ENCODE assay signal across 9 cellular contexts in the genomic region with DNA sequence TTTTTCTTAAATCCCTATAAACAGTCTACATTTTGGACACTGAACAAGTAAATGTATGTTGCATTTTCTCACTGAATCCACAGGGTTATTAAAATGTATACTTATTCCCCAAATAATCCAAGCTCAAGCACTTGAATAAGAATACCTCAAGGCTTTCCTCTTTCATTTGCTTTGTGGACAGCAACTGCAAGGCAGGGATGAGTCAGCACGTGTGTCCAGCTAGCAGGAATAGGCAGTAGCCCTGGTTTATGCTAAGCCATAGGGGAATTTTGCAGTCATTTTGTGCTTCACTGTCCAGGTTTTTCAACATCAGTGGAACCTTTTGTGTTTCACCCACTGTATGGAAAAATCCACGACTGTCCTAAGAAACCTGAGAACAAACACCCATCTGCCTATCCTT.
A peak's percentile ranks its signal among the peaks of the same experiment; 100 is the strongest.
DNase-seq lines count a peak whose midpoint lies in the region; ATAC-seq and TF ChIP-seq lines count a peak whose summit lies in the region.
"Had no signal": no experiment of that assay in that cellular context is flagged by ENCODE, and none has a peak within 500 bp of the region (broad histone marks: within the 10 kb centered on the region; RNA-seq: fewer than 3 reads in every experiment).

No MANE protein-coding gene starts in this region.

- ATAC-seq in SK-N-SH treated with all-trans-retinoic acid at 6 μM for 48 hours = peak; percentile 82

- H3K9me3 Mint-ChIP-seq in HFFc6 (no peaks in the 10 kb centered on the region), mesothelial cell of epicardium (no peaks in the 10 kb centered on the region)

- no peaks in the 10 kb centered on the region for H3K36me3 Mint-ChIP-seq in HFFc6 (ENCODE audit: low read depth)
- no peaks in the 10 kb centered on the region for H3K36me3 Mint-ChIP-seq in mesothelial cell of epicardium

- H3K27ac Mint-ChIP-seq in HFFc6 (no peak overlapping the region), mesothelial cell of epicardium (no peak overlapping the region)

- TF ChIP-seq CTCF in HFFc6 (IDR thresholded peaks at IDR 0.05) (no peak), mesothelial cell of epicardium (IDR thresholded peaks at IDR 0.05; ENCODE audit: unreplicated experiment) (no peak)

- peak; percentile 3 for DNase-seq in COLO668 (lab: John Stamatoyannopoulos, UW; ENCODE audit: unreplicated experiment)
- DNase-seq in HFFc6 = peak; percentile 38
- DNase-seq in hepatic stellate cell (ENCODE audit: low spot score) = peak; percentile 51
- no peak for DNase-seq in superior temporal gyrus (ENCODE audit: extremely low spot score)
- no peak for DNase-seq in T-helper 2 cell
- DNase-seq in mesothelial cell of epicardium (ENCODE audit: low spot score in 2 of 2, unreplicated experiment in 2 of 2) = no peak
- DNase-seq in activated effector memory CD4-positive, alpha-beta T cell treated with Interleukin-2 at 50 U/mL for 16 hours = no peak
- DNase-seq: NCI-H524 treated with DMSO at 0.1 percent for 48 hours had no signal

- no peaks in the 10 kb centered on the region for H3K4me1 Mint-ChIP-seq in HFFc6 (ENCODE audit: low read depth)
- peaks cover 28% of the 10 kb centered on the region for H3K4me1 Mint-ChIP-seq in mesothelial cell of epicardium

- H3K27me3 Mint-ChIP-seq in HFFc6 (ENCODE audit: insufficient read depth) = peaks cover 2% of the 10 kb centered on the region; the same call in 1 of the 2 replicates
- H3K27me3 Mint-ChIP-seq in mesothelial cell of epicardium (ENCODE audit: low read depth) = no peaks in the 10 kb centered on the region

- H3K4me3 Mint-ChIP-seq in HFFc6 (no peak overlapping the region), mesothelial cell of epicardium (no peak overlapping the region)

TF ChIP-seq in SK-N-SH treated with all-trans-retinoic acid at 6 μM for 48 hours, 23 proteins besides CTCF, POLR2A, EP300 and RAD21:
- no peak for TF ChIP-seq TCF4 (CRISPR knock-in tag; IDR thresholded peaks at IDR 0.05; ENCODE audit: borderline replicate concordance)
- TF ChIP-seq SNAI2 (CRISPR knock-in tag; IDR thresholded peaks at IDR 0.05) = no peak
- no peak for TF ChIP-seq ISL1 (CRISPR knock-in tag; IDR thresholded peaks at IDR 0.05)
- no peak for TF ChIP-seq BACH2 (CRISPR knock-in tag; IDR thresholded peaks at IDR 0.05; ENCODE audit: borderline replicate concordance)
- TF ChIP-seq, protein P1, sequence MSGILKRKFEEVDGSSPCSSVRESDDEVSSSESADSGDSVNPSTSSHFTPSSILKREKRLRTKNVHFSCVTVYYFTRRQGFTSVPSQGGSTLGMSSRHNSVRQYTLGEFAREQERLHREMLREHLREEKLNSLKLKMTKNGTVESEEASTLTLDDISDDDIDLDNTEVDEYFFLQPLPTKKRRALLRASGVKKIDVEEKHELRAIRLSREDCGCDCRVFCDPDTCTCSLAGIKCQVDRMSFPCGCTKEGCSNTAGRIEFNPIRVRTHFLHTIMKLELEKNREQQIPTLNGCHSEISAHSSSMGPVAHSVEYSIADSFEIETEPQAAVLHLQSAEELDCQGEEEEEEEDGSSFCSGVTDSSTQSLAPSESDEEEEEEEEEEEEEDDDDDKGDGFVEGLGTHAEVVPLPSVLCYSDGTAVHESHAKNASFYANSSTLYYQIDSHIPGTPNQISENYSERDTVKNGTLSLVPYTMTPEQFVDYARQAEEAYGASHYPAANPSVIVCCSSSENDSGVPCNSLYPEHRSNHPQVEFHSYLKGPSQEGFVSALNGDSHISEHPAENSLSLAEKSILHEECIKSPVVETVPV (CRISPR knock-in tag; IDR thresholded peaks at IDR 0.05) = no peak
- TF ChIP-seq, protein P2, sequence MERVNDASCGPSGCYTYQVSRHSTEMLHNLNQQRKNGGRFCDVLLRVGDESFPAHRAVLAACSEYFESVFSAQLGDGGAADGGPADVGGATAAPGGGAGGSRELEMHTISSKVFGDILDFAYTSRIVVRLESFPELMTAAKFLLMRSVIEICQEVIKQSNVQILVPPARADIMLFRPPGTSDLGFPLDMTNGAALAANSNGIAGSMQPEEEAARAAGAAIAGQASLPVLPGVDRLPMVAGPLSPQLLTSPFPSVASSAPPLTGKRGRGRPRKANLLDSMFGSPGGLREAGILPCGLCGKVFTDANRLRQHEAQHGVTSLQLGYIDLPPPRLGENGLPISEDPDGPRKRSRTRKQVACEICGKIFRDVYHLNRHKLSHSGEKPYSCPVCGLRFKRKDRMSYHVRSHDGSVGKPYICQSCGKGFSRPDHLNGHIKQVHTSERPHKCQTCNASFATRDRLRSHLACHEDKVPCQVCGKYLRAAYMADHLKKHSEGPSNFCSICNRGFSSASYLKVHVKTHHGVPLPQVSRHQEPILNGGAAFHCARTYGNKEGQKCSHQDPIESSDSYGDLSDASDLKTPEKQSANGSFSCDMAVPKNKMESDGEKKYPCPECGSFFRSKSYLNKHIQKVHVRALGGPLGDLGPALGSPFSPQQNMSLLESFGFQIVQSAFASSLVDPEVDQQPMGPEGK (CRISPR knock-in tag; IDR thresholded peaks at IDR 0.05; ENCODE audit: borderline replicate concordance) = no peak
- no peak for TF ChIP-seq CSDC2 (CRISPR knock-in tag; IDR thresholded peaks at IDR 0.05)
- TF ChIP-seq ARNTL (CRISPR knock-in tag; IDR thresholded peaks at IDR 0.05; ENCODE audit: borderline replicate concordance, low read depth) = no peak
- no peak for TF ChIP-seq OSR1 (CRISPR knock-in tag; IDR thresholded peaks at IDR 0.05)
- TF ChIP-seq ZFP30 (CRISPR knock-in tag; IDR thresholded peaks at IDR 0.05) = no peak
- no peak for TF ChIP-seq RARB (CRISPR knock-in tag; IDR thresholded peaks at IDR 0.05)
- TF ChIP-seq, protein P3, sequence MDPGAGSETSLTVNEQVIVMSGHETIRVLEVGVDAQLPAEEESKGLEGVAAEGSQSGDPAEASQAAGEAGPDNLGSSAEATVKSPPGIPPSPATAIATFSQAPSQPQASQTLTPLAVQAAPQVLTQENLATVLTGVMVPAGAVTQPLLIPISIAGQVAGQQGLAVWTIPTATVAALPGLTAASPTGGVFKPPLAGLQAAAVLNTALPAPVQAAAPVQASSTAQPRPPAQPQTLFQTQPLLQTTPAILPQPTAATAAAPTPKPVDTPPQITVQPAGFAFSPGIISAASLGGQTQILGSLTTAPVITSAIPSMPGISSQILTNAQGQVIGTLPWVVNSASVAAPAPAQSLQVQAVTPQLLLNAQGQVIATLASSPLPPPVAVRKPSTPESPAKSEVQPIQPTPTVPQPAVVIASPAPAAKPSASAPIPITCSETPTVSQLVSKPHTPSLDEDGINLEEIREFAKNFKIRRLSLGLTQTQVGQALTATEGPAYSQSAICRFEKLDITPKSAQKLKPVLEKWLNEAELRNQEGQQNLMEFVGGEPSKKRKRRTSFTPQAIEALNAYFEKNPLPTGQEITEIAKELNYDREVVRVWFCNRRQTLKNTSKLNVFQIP (CRISPR knock-in tag; IDR thresholded peaks at IDR 0.05; ENCODE audit: borderline replicate concordance, low read depth) = no peak
- no peak for TF ChIP-seq ZNF70 (CRISPR knock-in tag; IDR thresholded peaks at IDR 0.05)
- TF ChIP-seq ZNF565 (CRISPR knock-in tag; conservative IDR thresholded peaks at IDR 0.05; ENCODE audit: low read depth) = no peak

Comparison
In these comparisons a context has a peak if more than half of its experiments do, and no peak if none do; other contexts are left out.
1. DNase-seq: peak in COLO668 (single experiment), HFFc6 (single experiment) and hepatic stellate cell (single experiment); none in superior temporal gyrus (single experiment), T-helper 2 cell (0 of 5), mesothelial cell of epicardium (0 of 2) and activated effector memory CD4-positive, alpha-beta T cell treated with Interleukin-2 at 50 U/mL for 16 hours (single experiment).